ENCODE assay signal across 11 cellular contexts in the genomic region with DNA sequence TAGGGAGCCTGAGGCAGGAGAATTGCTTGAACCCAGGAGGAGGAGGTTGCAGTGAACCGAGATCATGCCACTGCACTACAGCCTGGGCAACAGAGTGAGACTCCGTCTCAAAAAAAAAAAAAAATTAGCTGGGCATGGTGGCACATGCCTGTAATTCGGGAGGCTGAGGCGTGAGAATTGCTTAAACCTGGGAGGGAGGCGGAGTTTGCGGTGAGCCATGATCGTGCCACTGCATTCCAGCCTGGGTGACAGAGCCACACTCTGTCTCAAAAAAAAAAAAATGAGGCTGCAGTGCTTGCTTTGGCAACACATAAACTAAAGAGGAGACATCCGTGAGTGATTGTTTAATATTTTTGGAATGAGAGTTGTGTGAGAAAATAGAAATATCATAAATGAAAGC. TPM values are rescaled to one million over a fixed set of nuclear protein-coding genes. Genes with fewer than 3 reads are reported as not detected.
"Had no signal": no experiment of that assay in that cellular context is flagged by ENCODE, and none has a peak within 500 bp of the region (broad histone marks: within the 10 kb centered on the region; RNA-seq: fewer than 3 reads in every experiment).

No MANE protein-coding gene starts in this region.

RNA-seq across cellular contexts. Expression of a gene that starts 4.9 kb away (rescaled TPM):
- total RNA-seq: activated B cell treated with CpG ODN at 0.5 μM for 24 hours; activated CD8-positive, alpha-beta T cell treated with anti-CD3 and anti-CD28 coated beads for 36 hours; activated T-cell treated with anti-CD3 and anti-CD28 coated beads, Interleukin-2, amount 50 U/mL, for 4 hours; activated T-helper 17 cell treated with anti-CD3 and anti-CD28 coated beads, Interleukin-2, amount 50 U/mL, for 72 hours; fibroblast of lung; naive thymus-derived CD8-positive, alpha-beta T cell; neural crest cell; T-helper 2 cell treated with Interferon-gamma antibody and Interleukin-4, amounts not matched to agents 100 ng/mL and 5 ng/mL, for 36 hours had no signal
- polyA plus RNA-seq: fibroblast of lung, keratinocyte had no signal

RNA-seq across cellular contexts. Expression of a gene that starts 47.1 kb away (rescaled TPM):
- total RNA-seq: activated B cell treated with CpG ODN at 0.5 μM for 24 hours; activated T-helper 17 cell treated with anti-CD3 and anti-CD28 coated beads, Interleukin-2, amount 50 U/mL, for 72 hours; fibroblast of lung; fibroblast of villous mesenchyme; naive thymus-derived CD8-positive, alpha-beta T cell; suprapubic skin; T-helper 2 cell treated with Interferon-gamma antibody and Interleukin-4, amounts not matched to agents 100 ng/mL and 5 ng/mL, for 36 hours had no signal
- polyA plus RNA-seq: fibroblast of lung, keratinocyte had no signal
